ENCODE assay signal across 7 cellular contexts in genomic region chr16:67429799-67430503, GRCh38. TPM values are rescaled to one million over a fixed set of nuclear protein-coding genes. Genes with fewer than 3 reads are reported as not detected.
DNase-seq lines count a peak whose midpoint lies in the region; ATAC-seq and TF ChIP-seq lines count a peak whose summit lies in the region.

No MANE protein-coding gene starts in this region.

- peaks cover 29% of the 10 kb centered on the region for H3K27me3 Mint-ChIP-seq in activated T-helper 17 cell treated with anti-CD3 and anti-CD28 coated beads, Interleukin-2, amount 50 U/mL, for 72 hours

- no peak overlapping the region for H3K27ac Mint-ChIP-seq in activated T-helper 17 cell treated with anti-CD3 and anti-CD28 coated beads, Interleukin-2, amount 50 U/mL, for 72 hours

- peak overlapping the region; percentile 28 for H3K9ac ChIP-seq in HUES6 (ENCODE audit: low read length)

- H3K36me3 Mint-ChIP-seq in activated T-helper 17 cell treated with anti-CD3 and anti-CD28 coated beads, Interleukin-2, amount 50 U/mL, for 72 hours (ENCODE audit: low read depth), result no peaks in the 10 kb centered on the region

- H3K27ac ChIP-seq in HUES6 (ENCODE audit: low read depth, low read length) (no peak overlapping the region), stomach (peak overlapping the region; percentile 70 to 86 (median 82))

- peak overlapping the region; percentile 72 for H3K4me3 Mint-ChIP-seq in activated T-helper 17 cell treated with anti-CD3 and anti-CD28 coated beads, Interleukin-2, amount 50 U/mL, for 72 hours

- no peak for TF ChIP-seq POLR2A in stomach (IDR thresholded peaks at IDR 0.05)

- peaks cover 53% of the 10 kb centered on the region for H3K4me1 ChIP-seq in HUES6 (ENCODE audit: control insufficient read depth, insufficient read depth, low read length)
- peaks cover 22 to 57% (median 43%) of the 10 kb centered on the region in 4 donors for H3K4me1 ChIP-seq in stomach

- H3K9me3 Mint-ChIP-seq in activated T-helper 17 cell treated with anti-CD3 and anti-CD28 coated beads, Interleukin-2, amount 50 U/mL, for 72 hours, result no peaks in the 10 kb centered on the region

- no peaks in the 10 kb centered on the region for H3K4me1 Mint-ChIP-seq in activated T-helper 17 cell treated with anti-CD3 and anti-CD28 coated beads, Interleukin-2, amount 50 U/mL, for 72 hours

- intact Hi-C loops in left colon (cut with DNase I, micrococcal nuclease) (loop anchor here in 1 of 2 donors (5.0 kb wide), 1 partner anchor 32 kb away; no protein-coding TSS in a partner anchor), stomach (cut with DNase I; ENCODE audit: low total_unique reads) (loop anchor here (5.0 kb wide), 1 partner anchor 37 kb away; no protein-coding TSS in a partner anchor)

- peak overlapping the region; percentile 64 for H3K4me3 ChIP-seq in HUES6 (ENCODE audit: low read depth, low read length)
- peak overlapping the region; percentile 50 to 63 (median 53) for H3K4me3 ChIP-seq in stomach

- no peak for TF ChIP-seq EP300 in stomach (IDR thresholded peaks at IDR 0.05)

- peak in 1 of 2 donors; percentile 42 for DNase-seq in left colon
- DNase-seq in stomach, result no peak
- DNase-seq in COR-L47 (lab: John Stamatoyannopoulos, UW), result no peak
- no peak for DNase-seq in NCI-H146 (lab: John Stamatoyannopoulos, UW)

- TF ChIP-seq CTCF in stomach (IDR thresholded peaks at IDR 0.05), result no peak

- peaks cover 32% of the 10 kb centered on the region for H3K27me3 ChIP-seq in HUES6 (ENCODE audit: control insufficient read depth, insufficient read depth, low read length)
- peaks cover 0 to 57% (median 0%) of the 10 kb centered on the region in 3 donors for H3K27me3 ChIP-seq in stomach

- H3K36me3 ChIP-seq in HUES6 (ENCODE audit: control insufficient read depth, insufficient read depth, low read length) (no peaks in the 10 kb centered on the region), stomach (no peaks in the 10 kb centered on the region)

- no peak for ATAC-seq in activated T-helper 17 cell treated with anti-CD3 and anti-CD28 coated beads, Interleukin-2, amount 50 U/mL, for 72 hours (replicated peaks)
- ATAC-seq in left colon, result peak; percentile 0
- no peak for ATAC-seq in GM18502 (IDR thresholded peaks at IDR 0.05; ENCODE audit: poor library complexity, unreplicated experiment)

- H3K9me3 ChIP-seq in HUES6 (ENCODE audit: control insufficient read depth, insufficient read depth, low read depth, low read length), result no peaks in the 10 kb centered on the region
- H3K9me3 ChIP-seq in stomach, result no peaks in the 10 kb centered on the region

- WGBS in stomach, 5 donors, result 24 to 40% (median 34%) methylated on average over 10 to 13 of the region's 13 CpGs

RNA-seq across cellular contexts. Expression of gene HSD11B2, which starts 1.0 kb away (rescaled TPM):
- 1 to 10 TPM in 1 of 2 donors, under 1 TPM in 1; 0.21 to 1.4 TPM for total RNA-seq in activated T-helper 17 cell treated with anti-CD3 and anti-CD28 coated beads, Interleukin-2, amount 50 U/mL, for 72 hours
- total RNA-seq in left colon, result 1,000 to 10,000 TPM in 1 of 2 donors, 100 to 1,000 TPM in 1; 723 to 1,005 TPM
- total RNA-seq in stomach, result 100 to 1,000 TPM in 1 of 5 donors, 10 to 100 TPM in 1, 1 to 10 TPM in 1, under 1 TPM in 1, not detected in 1; 0.89 to 837 (median 9.6) TPM
- 10 to 100 TPM in 1 of 3 donors, 1 to 10 TPM in 2; 1.5 to 16.7 (median 2.9) TPM for polyA plus RNA-seq in stomach

RNA-seq across cellular contexts. Expression of gene ZDHHC1, which starts 13.7 kb away (rescaled TPM):
- total RNA-seq in activated T-helper 17 cell treated with anti-CD3 and anti-CD28 coated beads, Interleukin-2, amount 50 U/mL, for 72 hours, result under 1 TPM; 0.52 to 0.74 TPM
- 10 to 100 TPM; 10.7 to 12.5 TPM for total RNA-seq in left colon
- 10 to 100 TPM in 2 of 5 donors, 1 to 10 TPM in 2, not detected in 1; 6.1 to 33.6 (median 11.6) TPM for total RNA-seq in stomach
- 1 to 10 TPM; 2.0 to 4.7 (median 4.4) TPM for polyA plus RNA-seq in stomach

RNA-seq across cellular contexts. Expression of gene TPPP3, which starts 36.7 kb away (rescaled TPM):
- total RNA-seq in activated T-helper 17 cell treated with anti-CD3 and anti-CD28 coated beads, Interleukin-2, amount 50 U/mL, for 72 hours, result under 1 TPM in 1 of 2 donors, not detected in 1; 0.19 TPM
- total RNA-seq in left colon, result 1 to 10 TPM; 4.1 to 8.3 TPM
- 100 to 1,000 TPM in 1 of 5 donors, 10 to 100 TPM in 3, 1 to 10 TPM in 1; 5.8 to 127 (median 15.8) TPM for total RNA-seq in stomach
- polyA plus RNA-seq in stomach, result 10 to 100 TPM in 2 of 3 donors, 1 to 10 TPM in 1; 10.0 to 38.8 (median 11.8) TPM

RNA-seq across cellular contexts. Expression of gene ATP6V0D1, which starts 51.0 kb away (rescaled TPM):
- total RNA-seq in activated T-helper 17 cell treated with anti-CD3 and anti-CD28 coated beads, Interleukin-2, amount 50 U/mL, for 72 hours, result 10 to 100 TPM; 20.6 to 42.1 TPM
- 100 to 1,000 TPM; 226 to 297 TPM for total RNA-seq in left colon
- total RNA-seq in stomach, result 100 to 1,000 TPM in 1 of 5 donors, 10 to 100 TPM in 4; 23.5 to 102 (median 72.2) TPM
- polyA plus RNA-seq in stomach, result 100 to 1,000 TPM in 1 of 3 donors, 10 to 100 TPM in 2; 36.5 to 102 (median 57.7) TPM

RNA-seq across cellular contexts. Expression of gene AGRP, which starts 53.4 kb away (rescaled TPM):
- not detected for total RNA-seq in activated T-helper 17 cell treated with anti-CD3 and anti-CD28 coated beads, Interleukin-2, amount 50 U/mL, for 72 hours
- total RNA-seq in left colon (not detected), stomach (not detected)
- not detected for polyA plus RNA-seq in stomach

Comparison
In these comparisons a context has a peak if more than half of its experiments do, and no peak if none do; other contexts are left out.
1. RNA of gene TPPP3, which starts 36.7 kb away (total RNA-seq): 5.8 to 127 TPM in stomach and 4.1 to 8.3 TPM in left colon; 0.19 TPM in activated T-helper 17 cell treated with anti-CD3 and anti-CD28 coated beads, Interleukin-2, amount 50 U/mL, for 72 hours; every median in the first group is over 4 times any median in the second.